Comparison of ENCODE assay signal across 17 cellular contexts in genomic region chr20:53903652-53903987, GRCh38.
DNase-seq lines count a peak whose midpoint lies in the region; ATAC-seq and TF ChIP-seq lines count a peak whose summit lies in the region.
"Had no signal": no experiment of that assay in that cellular context is flagged by ENCODE, and none has a peak within 500 bp of the region (broad histone marks: within the 10 kb centered on the region; RNA-seq: fewer than 3 reads in every experiment).

No MANE protein-coding gene starts in this region.

- no peaks in the 10 kb centered on the region for H3K9me3 Mint-ChIP-seq in T-helper 2 cell treated with Interferon-gamma antibody and Interleukin-4, amounts not matched to agents 5 μg/mL and 100 μg/mL, for 36 hours
- H3K9me3 Mint-ChIP-seq: activated T-helper 1 cell treated with anti-CD3 and anti-CD28 coated beads, Interleukin-12 subunit alpha, Interleukin-12 subunit beta, Interleukin-2, Interleukin-4 antibody, amounts not matched to agents 30 ng/mL and 10 ng/mL and 1 ng/mL, durations not matched to agents 14 hours and 24 hours and 36 hours; CD4-positive, alpha-beta T cell; WTC11 had no signal

- DNase-seq in IMR-90: no peak
- no peak for DNase-seq in T-helper 2 cell treated with Interferon-gamma antibody and Interleukin-4, amounts not matched to agents 5 μg/mL and 100 μg/mL, for 36 hours (ENCODE audit: low spot score)
- peak; percentile 77 for DNase-seq in fibroblast of mammary gland (ENCODE audit: low read depth)
- no peak for DNase-seq in sciatic nerve (ENCODE audit: low spot score)
- no peak for DNase-seq in globus pallidus (ENCODE audit: low spot score)
- DNase-seq in pons (ENCODE audit: low spot score): no peak
- DNase-seq: CD4-positive, alpha-beta T cell; left cardiac atrium; NCI-H1930; NCI-H748 treated with DMSO at 0.1 percent for 48 hours; right cardiac atrium had no signal

- dilution Hi-C loops in IMR-90 (cut with HindIII; ENCODE audit: low sequenced_read_pairs, unreplicated experiment): no loop called here

- 0 out of 2 replicates have a peak overlapping the region, but pooled peaks have one; percentile 1 for H3K14ac ChIP-seq in IMR-90 (replicated peaks; ENCODE audit: low read depth, low read length)

- H3K9me1 ChIP-seq in IMR-90 (ENCODE audit: insufficient read depth, low read length): peaks cover 24% of the 10 kb centered on the region

- no peak overlapping the region for H4K5ac ChIP-seq in IMR-90 (ENCODE audit: low read depth, low read length)

- CTCF ChIA-PET in IMR-90 (lab: Yijun Ruan, JAX): no interaction called here

- peak overlapping the region; percentile 14 for H3K4ac ChIP-seq in IMR-90 (ENCODE audit: low read depth, low read length)

- H3K36me3 Mint-ChIP-seq in T-helper 2 cell treated with Interferon-gamma antibody and Interleukin-4, amounts not matched to agents 5 μg/mL and 100 μg/mL, for 36 hours (ENCODE audit: low read depth): no peaks in the 10 kb centered on the region
- H3K36me3 Mint-ChIP-seq: WTC11 had no signal

- intact Hi-C loops in IMR-90 (cut with micrococcal nuclease) (no loop called here), sciatic nerve (cut with DNase I) (no loop called here)

- no peak overlapping the region for H4K8ac ChIP-seq in IMR-90 (ENCODE audit: low read depth in 2 of 2, low read length in 2 of 2)

- no peak for TF ChIP-seq POLR2A in IMR-90 (IDR thresholded peaks at IDR 0.05; ENCODE audit: low read depth, low read length)

- H3K36me3 ChIP-seq in BLaER1 (no peaks in the 10 kb centered on the region), IMR-90 (ENCODE audit: control insufficient read depth, insufficient read depth, low read length) (no peaks in the 10 kb centered on the region)
- H3K36me3 ChIP-seq: SJSA1 had no signal

- H2BK20ac ChIP-seq in IMR-90 (ENCODE audit: low read depth, low read length): no peak overlapping the region

- H3K27me3 ChIP-seq in BLaER1 (no peaks in the 10 kb centered on the region), IMR-90 (ENCODE audit: control insufficient read depth, insufficient read depth, low read length) (no peaks in the 10 kb centered on the region)
- H3K27me3 ChIP-seq: SJSA1 had no signal

- H3K4me1 Mint-ChIP-seq in T-helper 2 cell treated with Interferon-gamma antibody and Interleukin-4, amounts not matched to agents 5 μg/mL and 100 μg/mL, for 36 hours (ENCODE audit: low read depth): peaks cover 43% of the 10 kb centered on the region

- no peak overlapping the region; the same call in 2 of the 3 replicates for H2BK15ac ChIP-seq in IMR-90 (ENCODE audit: low read depth, low read length)

- no peak overlapping the region for H3K23ac ChIP-seq in IMR-90 (ENCODE audit: low read depth, low read length)

- peak overlapping the region; percentile 2; the same call in 1 of the 2 replicates for H4K91ac ChIP-seq in IMR-90 (ENCODE audit: insufficient read depth, low read depth, low read length)

- H2BK5ac ChIP-seq in IMR-90 (ENCODE audit: low read depth, low read length, poor library complexity, severe bottlenecking): no peak overlapping the region

- no CpG with 5 or more reads among the region's 2 CpGs for WGBS in IMR-90 (ENCODE audit: extremely low coverage in 2 of 2, insufficient read length in 1 of 2), 2 experiments

- no TSS peak for BruUV-seq in IMR-90 (replicated peaks; lab: Mats Ljungman, UMichigan)

- H3K27me3 Mint-ChIP-seq in T-helper 2 cell treated with Interferon-gamma antibody and Interleukin-4, amounts not matched to agents 5 μg/mL and 100 μg/mL, for 36 hours (ENCODE audit: low read depth): no peaks in the 10 kb centered on the region
- H3K27me3 Mint-ChIP-seq: CD4-positive, alpha-beta T cell had no signal

- H3K27ac ChIP-seq in BLaER1: no peak overlapping the region
- H3K27ac ChIP-seq in IMR-90 (ENCODE audit: insufficient read depth, low read length): no peak overlapping the region
- H3K27ac ChIP-seq: KMS-11, SJSA1 had no signal

- H3K18ac ChIP-seq in IMR-90 (ENCODE audit: low read depth, low read length): no peak overlapping the region

- no peak overlapping the region for H2AFZ ChIP-seq in IMR-90 (replicated peaks; ENCODE audit: low read length, poor library complexity)

- H3K9me3 ChIP-seq in BLaER1 (no peaks in the 10 kb centered on the region), IMR-90 (ENCODE audit: control insufficient read depth, insufficient read depth, low read length) (no peaks in the 10 kb centered on the region)
- H3K9me3 ChIP-seq: SJSA1 had no signal

- H2AK9ac ChIP-seq in IMR-90 (replicated peaks; ENCODE audit: low read depth, low read length, poor library complexity): no peak overlapping the region

- 0 out of 2 replicates have a peak overlapping the region, but pooled peaks have one; percentile 1 for H2BK120ac ChIP-seq in IMR-90 (ENCODE audit: low read depth, low read length)

- H3K9ac ChIP-seq in BLaER1: no peak overlapping the region
- no peak overlapping the region for H3K9ac ChIP-seq in IMR-90 (ENCODE audit: low read depth, low read length)
- H3K9ac ChIP-seq: KMS-11 had no signal

- ATAC-seq in IMR-90 (ENCODE audit: low read depth): no peak
- ATAC-seq in sciatic nerve: no peak
- no peak for ATAC-seq in esophagus mucosa
- ATAC-seq: left cardiac atrium, right cardiac atrium, WTC11 had no signal

- H3K4me3 Mint-ChIP-seq in T-helper 2 cell treated with Interferon-gamma antibody and Interleukin-4, amounts not matched to agents 5 μg/mL and 100 μg/mL, for 36 hours: no peak overlapping the region
- H3K4me3 Mint-ChIP-seq: activated T-helper 1 cell treated with anti-CD3 and anti-CD28 coated beads, Interleukin-12 subunit alpha, Interleukin-12 subunit beta, Interleukin-2, Interleukin-4 antibody, amounts not matched to agents 30 ng/mL and 10 ng/mL and 1 ng/mL, durations not matched to agents 14 hours and 24 hours and 36 hours; CD4-positive, alpha-beta T cell; WTC11 had no signal

- H2AK5ac ChIP-seq in IMR-90 (ENCODE audit: low read depth, low read length): peak overlapping the region; percentile 36

- in situ Hi-C loops in IMR-90 (cut with MboI; ENCODE audit: low sequenced_read_pairs): no loop called here

- peak overlapping the region; percentile 20 for H3K27ac Mint-ChIP-seq in T-helper 2 cell treated with Interferon-gamma antibody and Interleukin-4, amounts not matched to agents 5 μg/mL and 100 μg/mL, for 36 hours
- H3K27ac Mint-ChIP-seq: activated T-helper 1 cell treated with anti-CD3 and anti-CD28 coated beads, Interleukin-12 subunit alpha, Interleukin-12 subunit beta, Interleukin-2, Interleukin-4 antibody, amounts not matched to agents 30 ng/mL and 10 ng/mL and 1 ng/mL, durations not matched to agents 14 hours and 24 hours and 36 hours; CD4-positive, alpha-beta T cell; WTC11 had no signal

- TF ChIP-seq CTCF in IMR-90 (conservative IDR thresholded peaks at IDR 0.05; ENCODE audit: low read depth, low read length): no peak
- TF ChIP-seq CTCF in fibroblast of mammary gland (conservative IDR thresholded peaks at IDR 0.05; ENCODE audit: control insufficient read depth, insufficient read depth, low read depth, low read length): no peak

- H4K20me1 ChIP-seq in BLaER1 (no peaks in the 10 kb centered on the region), IMR-90 (ENCODE audit: insufficient read depth, low read length) (no peaks in the 10 kb centered on the region)

- peaks cover 0 to 6% of the 10 kb centered on the region in 2 experiments; a peak in 1 of 4 replicates for H3K79me1 ChIP-seq in IMR-90 (ENCODE audit: low read depth in 1 of 2, low read length in 2 of 2)

- POLR2A ChIA-PET in IMR-90 (lab: Charles Lee; ENCODE audit: unreplicated experiment): no interaction called here

- H3K56ac ChIP-seq in IMR-90 (ENCODE audit: extremely low read depth, insufficient read depth, low read length): no peak overlapping the region

- peaks cover 94% of the 10 kb centered on the region for H3K4me1 ChIP-seq in BLaER1
- H3K4me1 ChIP-seq in IMR-90 (ENCODE audit: control insufficient read depth, insufficient read depth, low read length): peaks cover 18% of the 10 kb centered on the region

- no peak overlapping the region for H3K4me3 ChIP-seq in BLaER1
- no peak overlapping the region for H3K4me3 ChIP-seq in IMR-90 (ENCODE audit: insufficient read depth, low read depth, low read length)
- H3K4me3 ChIP-seq in fibroblast of mammary gland (ENCODE audit: control insufficient read depth, low read depth, low read length): no peak overlapping the region
- H3K4me3 ChIP-seq: SJSA1 had no signal

- TF ChIP-seq RAD21 in IMR-90 (IDR thresholded peaks at IDR 0.05; ENCODE audit: low read length): no peak

- H3K4me2 ChIP-seq in BLaER1 (peak overlapping the region; percentile 1; the same call in 1 of the 2 replicates), IMR-90 (ENCODE audit: low read depth, low read length) (no peak overlapping the region)
- H3K4me2 ChIP-seq: KMS-11 had no signal

TF ChIP-seq in IMR-90, 13 proteins besides CTCF, POLR2A, EP300 and RAD21:
- TF ChIP-seq FOS (IDR thresholded peaks at IDR 0.05; ENCODE audit: low read depth, low read length) (no peak), CHD1 (IDR thresholded peaks at IDR 0.05; ENCODE audit: low read depth, low read length) (no peak), MAZ (IDR thresholded peaks at IDR 0.05; ENCODE audit: borderline replicate concordance, low read depth, low read length) (no peak), CEBPB (IDR thresholded peaks at IDR 0.05; ENCODE audit: low read depth, low read length) (0 out of 2 replicates have a peak, but pooled peaks have one; percentile 1), RFX5 (IDR thresholded peaks at IDR 0.05; ENCODE audit: low read depth, low read length) (no peak)
